In the genomic region with DNA sequence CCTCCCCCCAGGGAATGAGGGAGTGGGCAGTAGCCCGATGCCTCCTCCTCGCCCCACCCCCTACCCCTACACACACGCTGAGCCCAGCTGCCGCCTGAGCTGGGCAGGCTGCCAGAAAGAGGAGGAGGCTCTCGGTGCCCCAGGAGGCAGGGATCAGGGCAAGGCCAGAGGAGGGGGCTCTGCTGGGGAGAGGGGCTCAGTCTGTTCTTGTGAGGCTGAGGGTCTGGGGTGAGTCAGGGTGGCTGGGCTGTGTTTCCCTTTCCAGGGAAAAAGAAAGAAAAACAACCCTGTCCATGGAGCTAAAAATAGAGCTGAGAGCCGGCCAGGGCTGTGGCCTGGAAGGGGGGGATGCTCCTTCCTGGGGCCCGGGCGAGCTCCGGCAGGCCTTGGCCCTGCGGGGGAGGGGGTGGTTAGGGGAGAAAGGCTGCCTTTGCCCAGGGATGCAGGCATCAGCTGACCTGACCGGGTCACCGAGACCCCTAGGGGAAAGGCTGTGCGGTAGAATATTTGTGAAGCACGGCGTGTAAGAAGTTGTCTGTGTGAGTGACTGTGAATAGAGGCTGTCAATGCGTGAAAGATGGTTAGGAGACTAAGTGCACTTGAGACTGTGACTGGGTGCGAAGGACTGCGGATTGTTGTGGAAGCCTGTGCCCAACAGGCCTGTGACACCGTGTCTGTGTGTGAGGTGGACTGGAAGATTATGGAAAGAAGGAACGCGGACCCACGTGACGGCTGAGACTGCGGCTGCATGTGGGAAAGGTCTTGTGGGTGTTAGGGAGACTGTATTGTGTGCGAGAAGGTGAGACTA, we compare ENCODE assay signal across 8 cellular contexts. TPM values are rescaled to one million over a fixed set of nuclear protein-coding genes. Genes with fewer than 3 reads are reported as not detected.
DNase-seq lines count a peak whose midpoint lies in the region; ATAC-seq and TF ChIP-seq lines count a peak whose summit lies in the region.

No MANE protein-coding gene starts in this region.

- H3K27ac Mint-ChIP-seq in stimulated activated naive CD8-positive, alpha-beta T cell treated with anti-CD3 and anti-CD28 coated beads, Interleukin-15, Interleukin-2, amounts not matched to agents 100 ng/mL and 50 ng/mL, for 24 hours = peak overlapping the region; percentile 94

- H4K20me1 ChIP-seq in PC-3 (ENCODE audit: low read length) = no peaks in the 10 kb centered on the region

- TSS peak; percentile 50 for BruUV-seq in PC-3 (replicated peaks; lab: Mats Ljungman, UMichigan)

- H3K4me1 ChIP-seq in PC-3 (ENCODE audit: insufficient read depth, low read length) = peaks cover 36% of the 10 kb centered on the region
- peaks cover 35 to 62% (median 56%) of the 10 kb centered on the region in 4 donors for H3K4me1 ChIP-seq in esophagus muscularis mucosa
- H3K4me1 ChIP-seq in mucosa of stomach (ENCODE audit: control insufficient read depth, insufficient read depth, low read length) = peaks cover 45% of the 10 kb centered on the region

- H3F3A ChIP-seq in PC-3 (ENCODE audit: low read length, unreplicated experiment) = no peaks in the 10 kb centered on the region

- H3K4me2 ChIP-seq in PC-3 (ENCODE audit: low read length) = peak overlapping the region; percentile 99

- no peak for TF ChIP-seq EP300 in esophagus muscularis mucosa (IDR thresholded peaks at IDR 0.05)

- H3K9me3 ChIP-seq in PC-3 (ENCODE audit: low read length) (no peaks in the 10 kb centered on the region), esophagus muscularis mucosa (no peaks in the 10 kb centered on the region), mucosa of stomach (ENCODE audit: control insufficient read depth, low read length) (no peaks in the 10 kb centered on the region)

- H3K79me2 ChIP-seq in PC-3 (ENCODE audit: low read length) = peaks cover 40% of the 10 kb centered on the region

- H3K27me3 ChIP-seq in PC-3 (ENCODE audit: low read length) (no peaks in the 10 kb centered on the region), esophagus muscularis mucosa (no peaks in the 10 kb centered on the region), mucosa of stomach (ENCODE audit: control insufficient read depth, insufficient read depth, low read length) (no peaks in the 10 kb centered on the region)

- H3K9ac ChIP-seq in PC-3 (ENCODE audit: low read length) = peak overlapping the region; percentile 95
- peak overlapping the region; percentile 87 for H3K9ac ChIP-seq in mucosa of stomach (ENCODE audit: low read length)

- H3K27me3 Mint-ChIP-seq in stimulated activated naive CD8-positive, alpha-beta T cell treated with anti-CD3 and anti-CD28 coated beads, Interleukin-15, Interleukin-2, amounts not matched to agents 100 ng/mL and 50 ng/mL, for 24 hours = no peaks in the 10 kb centered on the region

- no peaks in the 10 kb centered on the region for H3K9me3 Mint-ChIP-seq in stimulated activated naive CD8-positive, alpha-beta T cell treated with anti-CD3 and anti-CD28 coated beads, Interleukin-15, Interleukin-2, amounts not matched to agents 100 ng/mL and 50 ng/mL, for 24 hours

- WGBS in esophagus muscularis mucosa = 1% methylated on average over 24 of the region's 25 CpGs

- no peak for TF ChIP-seq POLR2A in esophagus muscularis mucosa (IDR thresholded peaks at IDR 0.05; ENCODE audit: low read depth)

- no peaks in the 10 kb centered on the region for H3K9me2 ChIP-seq in PC-3 (replicated peaks; ENCODE audit: low read length)

- intact Hi-C loops in PC-3 (cut with micrococcal nuclease) (loop anchor here (1.0 kb wide), 1 partner anchor 15 kb away; no protein-coding TSS in a partner anchor), esophagus muscularis mucosa (cut with DNase I) (no loop called here)

- peaks cover 30% of the 10 kb centered on the region for H3K4me1 Mint-ChIP-seq in stimulated activated naive CD8-positive, alpha-beta T cell treated with anti-CD3 and anti-CD28 coated beads, Interleukin-15, Interleukin-2, amounts not matched to agents 100 ng/mL and 50 ng/mL, for 24 hours (ENCODE audit: low read depth)

- H3K36me3 ChIP-seq in PC-3 (ENCODE audit: low read depth, low read length) (no peaks in the 10 kb centered on the region; the same call in 1 of the 2 replicates), esophagus muscularis mucosa (peaks cover 4 to 19% (median 16%) of the 10 kb centered on the region in 4 donors), mucosa of stomach (ENCODE audit: control insufficient read depth, insufficient read depth, low read length) (no peaks in the 10 kb centered on the region)

- peaks cover 15% of the 10 kb centered on the region for H3K36me3 Mint-ChIP-seq in stimulated activated naive CD8-positive, alpha-beta T cell treated with anti-CD3 and anti-CD28 coated beads, Interleukin-15, Interleukin-2, amounts not matched to agents 100 ng/mL and 50 ng/mL, for 24 hours (ENCODE audit: low read depth)

- TF ChIP-seq CTCF in PC-3 (conservative IDR thresholded peaks at IDR 0.05; ENCODE audit: low read depth, low read length) (no peak), esophagus muscularis mucosa (IDR thresholded peaks at IDR 0.05) (no peak)

- H3K4me3 ChIP-seq in PC-3 (ENCODE audit: low read length) (peak overlapping the region; percentile 88), esophagus muscularis mucosa (peak overlapping the region; percentile 79 to 93 (median 84)), mucosa of stomach (ENCODE audit: low read length) (peak overlapping the region; percentile 56)

- CTCF ChIA-PET in PC-3 (lab: Charles Lee) = interaction anchor here (0.7 to 1.5 kb wide), 3 partner anchors 13 to 55 kb away, joined by 4 to 16 read pairs (median 15); no protein-coding TSS in a partner anchor

- POLR2A ChIA-PET in PC-3 (lab: Charles Lee; ENCODE audit: unreplicated experiment) = no interaction called here

- DNase-seq in A172 (ENCODE audit: low spot score) (peak; percentile 72), KBM-7 (peak; percentile 81), PC-3 (peak; percentile 63), esophagus muscularis mucosa (ENCODE audit: extremely low spot score) (no peak)
- peak; percentile 38 to 48 for DNase-seq in activated T-helper 1 cell treated with anti-CD3 and anti-CD28 coated beads, Interleukin-2, amount 50 U/mL, for 16 hours (ENCODE audit: low read depth in 1 of 2, low spot score in 1 of 2)

- in situ Hi-C loops in KBM-7 (cut with MboI; ENCODE audit: low pct_unique_long_range_greater_than_20kb, low sequenced_read_pairs) = no loop called here

- ATAC-seq in GM18907 (IDR thresholded peaks at IDR 0.05; ENCODE audit: unreplicated experiment) = peak; percentile 32
- ATAC-seq in PC-3 = peak; percentile 14

- H3K27ac ChIP-seq in PC-3 (ENCODE audit: low read length) = peak overlapping the region; percentile 76
- peak overlapping the region; percentile 98 to 100 (median 100) for H3K27ac ChIP-seq in esophagus muscularis mucosa (replicated peaks in 1 of 4)

- H2AFZ ChIP-seq in PC-3 (ENCODE audit: low read length) = peak overlapping the region; percentile 91

- H3K4me3 Mint-ChIP-seq in stimulated activated naive CD8-positive, alpha-beta T cell treated with anti-CD3 and anti-CD28 coated beads, Interleukin-15, Interleukin-2, amounts not matched to agents 100 ng/mL and 50 ng/mL, for 24 hours = peak overlapping the region; percentile 84

RNA-seq across cellular contexts. Expression of a gene that starts 1.2 kb away (rescaled TPM):
- total RNA-seq in A172 (2014; rRNA removed; shearing (Covaris generic)) = 66.5 and 76.9 TPM in 2 replicates
- total RNA-seq in PC-3 (2014; rRNA removed) = 58.3 and 67.2 TPM in 2 replicates
- 100 to 1,000 TPM in 3 of 4 donors, 10 to 100 TPM in 1; 90.5 to 209 (median 162) TPM for total RNA-seq in esophagus muscularis mucosa

RNA-seq across cellular contexts. Expression of a gene that starts 11.0 kb away (rescaled TPM):
- 6.4 and 25.1 TPM in 2 replicates for total RNA-seq in A172 (2014; rRNA removed; shearing (Covaris generic))
- 7.5 and 8.0 TPM in 2 replicates for total RNA-seq in PC-3 (2014; rRNA removed)
- total RNA-seq in esophagus muscularis mucosa = 10 to 100 TPM in 2 of 4 donors, 1 to 10 TPM in 2; 3.7 to 11.1 (median 9.0) TPM

RNA-seq across cellular contexts. Expression of a gene that starts 11.1 kb away (rescaled TPM):
- total RNA-seq in A172 (2014; rRNA removed; shearing (Covaris generic)) = 92.5 and 118 TPM in 2 replicates
- total RNA-seq in PC-3 (2014; rRNA removed) = 81.0 and 90.5 TPM in 2 replicates
- total RNA-seq in esophagus muscularis mucosa = 10 to 100 TPM; 54.4 to 98.8 (median 82.4) TPM

RNA-seq across cellular contexts. Expression of a gene that starts 29.1 kb away (rescaled TPM):
- 0.05 TPM in 1 of 2 replicates, not detected in the other for total RNA-seq in A172 (2014; rRNA removed; shearing (Covaris generic))
- 2.6 TPM in 2 replicates for total RNA-seq in PC-3 (2014; rRNA removed)
- 1 to 10 TPM in 3 of 4 donors, under 1 TPM in 1; 0.66 to 2.5 (median 1.4) TPM for total RNA-seq in esophagus muscularis mucosa

RNA-seq across cellular contexts. Expression of a gene that starts 32.5 kb away (rescaled TPM):
- 2.2 and 5.0 TPM in 2 replicates for total RNA-seq in A172 (2014; rRNA removed; shearing (Covaris generic))
- total RNA-seq in PC-3 (2014; rRNA removed) (2.5 and 2.8 TPM in 2 replicates), esophagus muscularis mucosa (under 1 TPM; under 0.01 to 0.75 (median 0.39) TPM)
